ENCODE assay signal across 12 cellular contexts in the genomic region with DNA sequence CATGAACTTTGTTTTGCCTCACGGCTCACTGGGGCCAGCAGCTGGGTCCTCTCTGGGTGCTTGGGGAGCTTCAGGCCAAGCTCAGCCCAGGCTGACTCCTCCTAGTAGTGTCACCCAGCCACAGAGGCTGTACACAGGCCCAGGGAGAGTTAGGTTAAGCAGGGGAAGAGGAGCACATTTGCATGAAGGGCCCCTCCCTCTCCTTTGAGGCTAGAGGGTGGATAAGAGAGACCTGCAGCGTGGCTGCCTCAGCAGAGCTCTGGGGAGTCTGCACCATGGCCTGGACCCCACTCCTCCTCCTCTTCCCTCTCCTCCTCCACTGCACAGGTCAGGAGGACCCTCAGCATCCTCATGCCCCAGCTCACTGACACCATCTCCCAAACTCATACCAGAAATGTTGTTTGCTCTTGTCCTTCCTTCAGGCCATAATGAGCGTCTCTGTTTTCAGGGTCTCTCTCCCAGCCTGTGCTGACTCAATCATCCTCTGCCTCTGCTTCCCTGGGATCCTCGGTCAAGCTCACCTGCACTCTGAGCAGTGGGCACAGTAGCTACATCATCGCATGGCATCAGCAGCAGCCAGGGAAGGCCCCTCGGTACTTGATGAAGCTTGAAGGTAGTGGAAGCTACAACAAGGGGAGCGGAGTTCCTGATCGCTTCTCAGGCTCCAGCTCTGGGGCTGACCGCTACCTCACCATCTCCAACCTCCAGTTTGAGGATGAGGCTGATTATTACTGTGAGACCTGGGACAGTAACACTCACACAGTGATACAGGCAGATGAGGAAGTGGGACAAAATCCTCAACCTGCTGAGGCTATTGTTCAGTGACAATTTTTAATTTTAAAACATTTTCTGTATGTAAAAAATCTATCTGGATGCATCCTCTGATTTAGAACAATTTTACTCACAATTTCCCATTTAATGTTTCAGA.
DNase-seq lines count a peak whose midpoint lies in the region; ATAC-seq, FAIRE-seq and TF ChIP-seq lines count a peak whose summit lies in the region.
"Had no signal": no experiment of that assay in that cellular context is flagged by ENCODE, and none has a peak within 500 bp of the region (broad histone marks: within the 10 kb centered on the region; RNA-seq: fewer than 3 reads in every experiment).

No MANE protein-coding gene starts in this region.

- peak overlapping the region; percentile 19; the same call in 1 of the 2 replicates for H2AFZ ChIP-seq in GM12878 (ENCODE audit: control insufficient read depth, low read depth, low read length)
- H2AFZ ChIP-seq in neuronal stem cell (ENCODE audit: low read length) = no peak overlapping the region

- 11% methylated on average over 9 of the region's 9 CpGs for WGBS in GM12878 (ENCODE audit: insufficient coverage, insufficient replicate concordance, low lambda C conversion rate, missing lambda C conversion rate)
- 73% methylated on average over 9 of the region's 9 CpGs for WGBS in prostate gland
- WGBS in neuronal stem cell (ENCODE audit: extremely low coverage in 2 of 2, insufficient read length in 2 of 2, insufficient replicate concordance in 1 of 2), 2 donors = no CpG with 5 or more reads among the region's 9 CpGs

- H3K4me1 ChIP-seq in GM12878 (ENCODE audit: control insufficient read depth, insufficient read depth, low read length) = peaks cover 19% of the 10 kb centered on the region
- H3K4me1 ChIP-seq in prostate gland (replicated peaks) = no peaks in the 10 kb centered on the region
- H3K4me1 ChIP-seq in neuronal stem cell (ENCODE audit: control insufficient read depth in 2 of 2, insufficient read depth in 1 of 2, low read depth in 1 of 2, low read length in 2 of 2) = no peaks in the 10 kb centered on the region

- no peak overlapping the region for H3K4ac ChIP-seq in neuronal stem cell (ENCODE audit: low read length)

- peak; percentile 39 for DNase-seq in GM18507 (ENCODE audit: extremely low spot score, insufficient read length, low read depth)
- DNase-seq in GM12878 (ENCODE audit: low read depth, low spot score) = peak; percentile 42
- DNase-seq in prostate gland (ENCODE audit: low spot score) = no peak
- no peak for DNase-seq in SIG-M5 (lab: John Stamatoyannopoulos, UW)
- DNase-seq in neuronal stem cell (ENCODE audit: low spot score) = no peak
- DNase-seq: activated naive CD4-positive, alpha-beta T cell; hippocampal formation; stimulated activated naive CD4-positive, alpha-beta T cell had no signal

- H3K9ac ChIP-seq in GM12878 (ENCODE audit: control insufficient read depth, insufficient read depth, low read length) (no peak overlapping the region), neuronal stem cell (ENCODE audit: low read depth, low read length, poor library complexity) (no peak overlapping the region)

- H3K27me3 ChIP-seq in GM12878 (replicated peaks in 1 of 2; ENCODE audit: control insufficient read depth in 2 of 2, insufficient read depth in 2 of 2, low read length in 1 of 2) (no peaks in the 10 kb centered on the region), prostate gland (replicated peaks; ENCODE audit: insufficient read depth) (no peaks in the 10 kb centered on the region), neuronal stem cell (ENCODE audit: control insufficient read depth in 3 of 3, insufficient read depth in 3 of 3, low read depth in 1 of 3, low read length in 3 of 3) (peaks cover 0 to 53% (median 17%) of the 10 kb centered on the region in 3 experiments)

- H2BK5ac ChIP-seq in neuronal stem cell (ENCODE audit: low read length) = no peak overlapping the region

- POLR2A ChIA-PET in GM12878 (lab: Charles Lee) = interaction anchor here (0.6 to 1.2 kb wide), 9 partner anchors 8 to 783 kb away, joined by 3 to 5 read pairs (median 3); no protein-coding TSS in a partner anchor

- H3K4me2 ChIP-seq in GM12878 (ENCODE audit: control insufficient read depth, insufficient read depth) (peak overlapping the region; percentile 10; the same call in 1 of the 2 replicates), neuronal stem cell (ENCODE audit: insufficient read depth, low read length, poor library complexity, severe bottlenecking) (no peak overlapping the region)

- no peak for TF ChIP-seq RAD21 in GM12878 (IDR thresholded peaks at IDR 0.05; ENCODE audit: insufficient read depth, low read depth, low read length)

- no peak overlapping the region for H3K18ac ChIP-seq in neuronal stem cell (ENCODE audit: low read length)

- H2AK5ac ChIP-seq in neuronal stem cell (ENCODE audit: low read depth, low read length) = no peak overlapping the region

- BruUV-seq in GM12878 (replicated peaks; lab: Mats Ljungman, UMichigan) = TSS peak; percentile 91

- RAD21 ChIA-PET in GM12878 (lab: Charles Lee; ENCODE audit: unreplicated experiment) = interaction anchor here (0.6 to 2.3 kb wide), 14 partner anchors 8 to 792 kb away, joined by 3 to 11 read pairs (median 4); no protein-coding TSS in a partner anchor

- H2BK120ac ChIP-seq in neuronal stem cell (ENCODE audit: low read depth, low read length) = no peak overlapping the region

- no peak overlapping the region for H4K8ac ChIP-seq in neuronal stem cell (ENCODE audit: low read depth, low read length)

- in situ Hi-C loops in GM12878 (cut with MboI) = no loop called here

- H3K9me3 ChIP-seq in GM12878 (replicated peaks; ENCODE audit: control insufficient read depth, insufficient read depth, low read length) = no peaks in the 10 kb centered on the region
- no peaks in the 10 kb centered on the region for H3K9me3 ChIP-seq in prostate gland
- H3K9me3 ChIP-seq in neuronal stem cell (replicated peaks in 1 of 2; ENCODE audit: control insufficient read depth in 2 of 2, insufficient read depth in 1 of 2, low read depth in 1 of 2, low read length in 2 of 2) = peaks cover 0 to 2% of the 10 kb centered on the region in 2 donors

- H4K20me1 ChIP-seq in GM12878 (ENCODE audit: control insufficient read depth, insufficient read depth) = no peaks in the 10 kb centered on the region

- H4K91ac ChIP-seq in neuronal stem cell (ENCODE audit: low read depth, low read length, poor library complexity) = no peak overlapping the region

- H3K23ac ChIP-seq in neuronal stem cell (ENCODE audit: low read depth, low read length, poor library complexity) = no peak overlapping the region

- intact Hi-C loops in GM12878 (cut with micrococcal nuclease; ENCODE audit: unreplicated experiment) (no loop called here), prostate gland (cut with DNase I) (no loop called here)

- no peak for TF ChIP-seq EP300 in GM12878 (IDR thresholded peaks at IDR 0.05; ENCODE audit: borderline replicate concordance in 1 of 2, control insufficient read depth in 1 of 2, low read depth in 2 of 2, low read length in 2 of 2)

- H3K27ac ChIP-seq in GM12878 (ENCODE audit: control insufficient read depth, insufficient read depth) = no peak overlapping the region; the same call in 1 of the 2 replicates
- no peak overlapping the region for H3K27ac ChIP-seq in prostate gland
- H3K27ac ChIP-seq in neuronal stem cell (replicated peaks; ENCODE audit: low read length) = no peak overlapping the region

- CTCF ChIA-PET in GM12878 (lab: Yijun Ruan, JAX) = interaction anchor here (0.6 to 3.5 kb wide), 13 partner anchors 10 to 793 kb away, joined by 3 to 22 read pairs (median 4); no protein-coding TSS in a partner anchor

- no peaks in the 10 kb centered on the region for H3K79me1 ChIP-seq in neuronal stem cell (ENCODE audit: low read depth, low read length)

- TF ChIP-seq CTCF in GM12878 (IDR thresholded peaks at IDR 0.05 in 2 of 3, conservative IDR thresholded peaks at IDR 0.05 in 1 of 3; ENCODE audit: control insufficient read depth in 2 of 3, extremely low read depth in 1 of 3, insufficient read depth in 1 of 3, low read depth in 3 of 3, low read length in 3 of 3) (no peak), prostate gland (IDR thresholded peaks at IDR 0.05) (no peak)

- no peaks in the 10 kb centered on the region for H3K79me2 ChIP-seq in GM12878 (ENCODE audit: control insufficient read depth, insufficient read depth, low read length)

- no peak overlapping the region for H2BK15ac ChIP-seq in neuronal stem cell (ENCODE audit: low read length)

- no peak overlapping the region for H2BK12ac ChIP-seq in neuronal stem cell (ENCODE audit: low read length)

- TF ChIP-seq POLR2A in GM12878 (IDR thresholded peaks at IDR 0.05; ENCODE audit: low read depth, low read length) (peak; percentile 86), prostate gland (IDR thresholded peaks at IDR 0.05) (no peak)

- H3K36me3 ChIP-seq in GM12878 (ENCODE audit: control insufficient read depth in 2 of 2, insufficient read depth in 2 of 2, low read length in 1 of 2) (no peaks in the 10 kb centered on the region), prostate gland (no peaks in the 10 kb centered on the region), neuronal stem cell (replicated peaks in 1 of 2; ENCODE audit: control insufficient read depth in 2 of 2, insufficient read depth in 2 of 2, low read length in 2 of 2) (no peaks in the 10 kb centered on the region)

- no peak overlapping the region for H3K14ac ChIP-seq in neuronal stem cell (ENCODE audit: low read length)

- SMC1A ChIA-PET in GM12878 (lab: Charles Lee; ENCODE audit: uncharacterized antibody, unreplicated experiment) = interaction anchor here (0.7 to 2.6 kb wide), 12 partner anchors 10 to 796 kb away, joined by 3 to 15 read pairs (median 8); no protein-coding TSS in a partner anchor

- peak; percentile 91 for FAIRE-seq in GM18507 (lab: Jason Lieb, UNC)
- peak; percentile 61 for FAIRE-seq in GM12878 (lab: Jason Lieb, UNC)

- peak overlapping the region; percentile 30; the same call in 1 of the 2 replicates for H3K4me3 ChIP-seq in GM12878
- H3K4me3 ChIP-seq in prostate gland = no peak overlapping the region
- no peak overlapping the region for H3K4me3 ChIP-seq in neuronal stem cell (ENCODE audit: low read length in 2 of 2)

- ATAC-seq in GM21390 (IDR thresholded peaks at IDR 0.05; ENCODE audit: unreplicated experiment) = peak; percentile 67
- ATAC-seq in HG03097 (IDR thresholded peaks at IDR 0.05; ENCODE audit: low FRiP score, unreplicated experiment) = peak; percentile 52
- peak; percentile 92 for ATAC-seq in GM12878
- ATAC-seq in SK-N-SH treated with all-trans-retinoic acid at 6 μM for 48 hours = no peak
- ATAC-seq: HCT116 had no signal

TF ChIP-seq in GM12878, 131 proteins besides CTCF, POLR2A, EP300 and RAD21 (continues in another document):
- TF ChIP-seq NRF1 (conservative IDR thresholded peaks at IDR 0.05; ENCODE audit: low read depth, low read length) (no peak), NR2F1 (conservative IDR thresholded peaks at IDR 0.05) (no peak), TAF1 (IDR thresholded peaks at IDR 0.05; ENCODE audit: borderline replicate concordance, low read depth, low read length) (peak; percentile 54; the same call in 1 of the 2 replicates), RAD51 (IDR thresholded peaks at IDR 0.05) (no peak), RUNX3 (IDR thresholded peaks at IDR 0.05; ENCODE audit: low read length) (peak; percentile 19; the same call in 1 of the 2 replicates)

TF ChIP-seq in SK-N-SH treated with all-trans-retinoic acid at 6 μM for 48 hours, 23 proteins besides CTCF, POLR2A, EP300 and RAD21:
- TF ChIP-seq ZFP30 (CRISPR knock-in tag; IDR thresholded peaks at IDR 0.05) = no peak

Comparison
In these comparisons a context has a peak if more than half of its experiments do, and no peak if none do; other contexts are left out.
1. DNase-seq: peak in GM18507 (single experiment) and GM12878 (single experiment); none in prostate gland (single experiment), SIG-M5 (single experiment) and neuronal stem cell (single experiment).